ENCODE assay signal across 9 cellular contexts in the genomic region with DNA sequence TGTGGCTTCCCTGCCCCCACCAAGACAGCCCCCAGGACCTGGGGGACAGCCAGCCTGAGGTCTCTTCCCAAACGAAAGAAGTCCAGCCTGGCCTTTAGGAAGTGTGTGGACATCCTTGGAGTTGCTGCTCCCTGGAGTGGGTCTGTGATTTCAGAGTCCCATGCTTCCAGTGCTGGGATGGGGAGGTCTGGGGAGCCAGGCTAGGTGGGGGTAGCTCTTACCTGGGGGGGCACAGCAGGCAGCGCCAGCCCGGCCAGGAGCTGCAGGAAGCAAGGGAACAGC. TPM values are rescaled to one million over a fixed set of nuclear protein-coding genes. Genes with fewer than 3 reads are reported as not detected.
DNase-seq lines count a peak whose midpoint lies in the region; ATAC-seq and TF ChIP-seq lines count a peak whose summit lies in the region.
"Had no signal": no experiment of that assay in that cellular context is flagged by ENCODE, and none has a peak within 500 bp of the region (broad histone marks: within the 10 kb centered on the region; RNA-seq: fewer than 3 reads in every experiment).

No MANE protein-coding gene starts in this region.

- 5% methylated on average over 3 of the region's 3 CpGs for WGBS in aorta, 2 donors

- H3K27me3 ChIP-seq in duodenal mucosa (ENCODE audit: control insufficient read depth in 1 of 2, insufficient read depth in 2 of 2, low read length in 2 of 2) (no peaks in the 10 kb centered on the region), aorta (ENCODE audit: control insufficient read depth in 1 of 2, insufficient read depth in 2 of 2, low read length in 1 of 2) (no peaks in the 10 kb centered on the region)

- H3K9me3 ChIP-seq in duodenal mucosa (ENCODE audit: control insufficient read depth in 1 of 2, low read length in 2 of 2) (no peaks in the 10 kb centered on the region), mucosa of descending colon (no peaks in the 10 kb centered on the region), aorta (ENCODE audit: control insufficient read depth, low read length) (no peaks in the 10 kb centered on the region)

- H3K4me3 ChIP-seq in duodenal mucosa (ENCODE audit: low read depth in 1 of 2, low read length in 2 of 2) (peak overlapping the region; percentile 61 to 64), mucosa of descending colon (no peak overlapping the region), aorta (ENCODE audit: low read length in 2 of 2) (peak overlapping the region in 1 of 2 donors; percentile 42)

- ATAC-seq in Right ventricle myocardium inferior (no peak), mucosa of descending colon (peak; percentile 2), aorta (ENCODE audit: low FRiP score) (peak; percentile 24), HG02938 (IDR thresholded peaks at IDR 0.05; ENCODE audit: unreplicated experiment) (no peak)

- intact Hi-C loops in Right ventricle myocardium inferior (cut with DNase I): no loop called here
- intact Hi-C loops in cardiac septum (cut with DNase I): loop anchor here (10.0 kb wide), 1 partner anchor 50 kb away; the partner anchor contains the start of gene EIF2B2
- intact Hi-C loops in mucosa of descending colon (cut with DNase I, micrococcal nuclease): loop anchor here in 1 of 2 donors (10.0 kb wide), 1 partner anchor 50 kb away; the partner anchor contains the start of gene EIF2B2
- intact Hi-C loops in aorta (cut with DNase I): loop anchor here in 1 of 2 donors (1.0 kb wide), 1 partner anchor 24 kb away; no protein-coding TSS in a partner anchor

- TF ChIP-seq CTCF in mucosa of descending colon (IDR thresholded peaks at IDR 0.05): no peak

- DNase-seq in Right ventricle myocardium inferior (ENCODE audit: missing footprints): peak; percentile 71
- DNase-seq in cardiac septum (ENCODE audit: low spot score): no peak
- DNase-seq in mucosa of descending colon: no peak
- DNase-seq in aorta: no peak
- no peak for DNase-seq in A172 (ENCODE audit: low spot score)
- DNase-seq in HUDEP-2 (lab: John Stamatoyannopoulos, UW; ENCODE audit: unreplicated experiment in 76 of 76): no peak
- DNase-seq: SHP77 treated with DMSO at 0.1 percent for 48 hours had no signal

- H3K36me3 ChIP-seq in duodenal mucosa (ENCODE audit: control insufficient read depth in 1 of 2, insufficient read depth in 2 of 2, low read length in 2 of 2) (no peaks in the 10 kb centered on the region), mucosa of descending colon (ENCODE audit: low read depth) (no peaks in the 10 kb centered on the region), aorta (ENCODE audit: control insufficient read depth in 1 of 2, insufficient read depth in 2 of 2, low read length in 1 of 2) (no peaks in the 10 kb centered on the region)

- H3K4me1 ChIP-seq in duodenal mucosa (ENCODE audit: control insufficient read depth in 1 of 2, insufficient read depth in 2 of 2, low read length in 2 of 2) (peaks cover 16 to 26% of the 10 kb centered on the region in 2 donors), mucosa of descending colon (ENCODE audit: low read depth) (peaks cover 20% of the 10 kb centered on the region), aorta (ENCODE audit: control insufficient read depth in 1 of 2, insufficient read depth in 2 of 2, low read length in 2 of 2) (no peaks in the 10 kb centered on the region)

- H3K27ac ChIP-seq in duodenal mucosa (ENCODE audit: low read depth, low read length) (no peak overlapping the region), aorta (ENCODE audit: low read depth in 1 of 2, low read length in 2 of 2) (peak overlapping the region in 1 of 2 donors; percentile 14)

- peak overlapping the region; percentile 42 to 63 for H3K9ac ChIP-seq in duodenal mucosa (ENCODE audit: low read depth in 1 of 2, low read length in 2 of 2)

RNA-seq across cellular contexts. Expression of gene PGF, which starts 0.5 kb away (rescaled TPM):
- total RNA-seq in Right ventricle myocardium inferior (6.5 TPM), cardiac septum (9.4 TPM), mucosa of descending colon (1 to 10 TPM in 2 of 3 donors, under 1 TPM in 1; 0.96 to 3.1 (median 2.3) TPM), aorta (10 to 100 TPM; 29.1 to 33.7 TPM)
- polyA plus RNA-seq in aorta: 10 to 100 TPM in 1 of 2 donors, 1 to 10 TPM in 1; 7.6 to 16.3 TPM
- 2.2 and 8.8 TPM in 2 replicates for total RNA-seq in A172 (2014; rRNA removed; shearing (Covaris generic))

RNA-seq across cellular contexts. Expression of gene RPS6KL1, which starts 31.8 kb away (rescaled TPM):
- 19.1 TPM for total RNA-seq in Right ventricle myocardium inferior
- total RNA-seq in cardiac septum: 19.8 TPM
- total RNA-seq in mucosa of descending colon: 10 to 100 TPM in 2 of 3 donors, 1 to 10 TPM in 1; 7.7 to 12.7 (median 11.5) TPM
- total RNA-seq in aorta: 10 to 100 TPM; 12.6 to 17.3 TPM
- polyA plus RNA-seq in aorta: 10 to 100 TPM in 1 of 2 donors, 1 to 10 TPM in 1; 3.3 to 13.8 TPM
- not detected in 2 replicates for total RNA-seq in A172 (2014; rRNA removed; shearing (Covaris generic))

RNA-seq across cellular contexts. Expression of gene EIF2B2, which starts 47.8 kb away (rescaled TPM):
- 34.0 TPM for total RNA-seq in Right ventricle myocardium inferior
- total RNA-seq in cardiac septum: 36.4 TPM
- total RNA-seq in mucosa of descending colon: 10 to 100 TPM; 40.6 to 50.9 (median 46.3) TPM
- total RNA-seq in aorta: 10 to 100 TPM; 37.4 to 39.8 TPM
- polyA plus RNA-seq in aorta: 10 to 100 TPM in 1 of 2 donors, 1 to 10 TPM in 1; 9.5 to 34.8 TPM
- 43.5 and 63.3 TPM in 2 replicates for total RNA-seq in A172 (2014; rRNA removed; shearing (Covaris generic))

Comparison
In these comparisons a context has a peak if more than half of its experiments do, and no peak if none do; other contexts are left out.
1. ATAC-seq: peak in mucosa of descending colon (single experiment) and aorta (single experiment); none in Right ventricle myocardium inferior (single experiment) and HG02938 (single experiment).